Comparison of ENCODE assay signal across 9 cellular contexts in genomic region chr1:198649598-198650338, GRCh38.
A peak's percentile ranks its signal among the peaks of the same experiment; 100 is the strongest.
DNase-seq lines count a peak whose midpoint lies in the region; ATAC-seq and TF ChIP-seq lines count a peak whose summit lies in the region.
"Had no signal": no experiment of that assay in that cellular context is flagged by ENCODE, and none has a peak within 500 bp of the region (broad histone marks: within the 10 kb centered on the region; RNA-seq: fewer than 3 reads in every experiment).

No MANE protein-coding gene starts in this region.

- peak overlapping the region; percentile 72 for H3K4me3 Mint-ChIP-seq in activated naive CD8-positive, alpha-beta T cell treated with anti-CD3 and anti-CD28 coated beads, Interleukin-2, amount 50 U/mL, for 24 hours

- peaks cover 60% of the 10 kb centered on the region for H3K36me3 Mint-ChIP-seq in activated naive CD8-positive, alpha-beta T cell treated with anti-CD3 and anti-CD28 coated beads, Interleukin-2, amount 50 U/mL, for 24 hours (ENCODE audit: low read depth)

- TF ChIP-seq CTCF in GM12865 (IDR thresholded peaks at IDR 0.05; ENCODE audit: insufficient read depth, low read depth, low read length, missing control alignments), result no peak

- no peak overlapping the region for H3K4me3 ChIP-seq in GM12865 (ENCODE audit: low read depth, low read length)
- H3K4me3 ChIP-seq: vagina had no signal

- peak; percentile 33 for ATAC-seq in GM21367 (IDR thresholded peaks at IDR 0.05; ENCODE audit: unreplicated experiment)
- ATAC-seq in HG03565 (IDR thresholded peaks at IDR 0.05; ENCODE audit: unreplicated experiment), result peak; percentile 38
- ATAC-seq in activated naive CD8-positive, alpha-beta T cell treated with anti-CD3 and anti-CD28 coated beads, Interleukin-2, amount 50 U/mL, for 24 hours, result peak; percentile 93

- peak overlapping the region; percentile 95 for H3K27ac Mint-ChIP-seq in activated naive CD8-positive, alpha-beta T cell treated with anti-CD3 and anti-CD28 coated beads, Interleukin-2, amount 50 U/mL, for 24 hours

- H3K27me3 Mint-ChIP-seq in activated naive CD8-positive, alpha-beta T cell treated with anti-CD3 and anti-CD28 coated beads, Interleukin-2, amount 50 U/mL, for 24 hours, result no peaks in the 10 kb centered on the region

- DNase-seq in GM12865 (ENCODE audit: low read depth) (peak; percentile 51), SKM-1 (lab: John Stamatoyannopoulos, UW; ENCODE audit: unreplicated experiment) (no peak), putamen (ENCODE audit: low spot score) (no peak), DMS114 treated with DMSO at 0.1 percent for 48 hours (lab: John Stamatoyannopoulos, UW; ENCODE audit: unreplicated experiment) (no peak), AG08395 (ENCODE audit: low spot score) (no peak)
- peak; percentile 39 for DNase-seq in activated naive CD8-positive, alpha-beta T cell treated with anti-CD3 and anti-CD28 coated beads, Interleukin-2, amount 50 U/mL, for 24 hours

- peaks cover 85% of the 10 kb centered on the region for H3K4me1 Mint-ChIP-seq in activated naive CD8-positive, alpha-beta T cell treated with anti-CD3 and anti-CD28 coated beads, Interleukin-2, amount 50 U/mL, for 24 hours

- H3K9me3 Mint-ChIP-seq in activated naive CD8-positive, alpha-beta T cell treated with anti-CD3 and anti-CD28 coated beads, Interleukin-2, amount 50 U/mL, for 24 hours, result no peaks in the 10 kb centered on the region

Comparison
In these comparisons a context has a peak if more than half of its experiments do, and no peak if none do; other contexts are left out.
1. DNase-seq: peak in GM12865 (single experiment) and activated naive CD8-positive, alpha-beta T cell treated with anti-CD3 and anti-CD28 coated beads, Interleukin-2, amount 50 U/mL, for 24 hours (single experiment); none in SKM-1 (single experiment), putamen (single experiment), DMS114 treated with DMSO at 0.1 percent for 48 hours (single experiment) and AG08395 (single experiment).
2. ATAC-seq: peak in every context shown above with its lines; median percentile 93 in activated naive CD8-positive, alpha-beta T cell treated with anti-CD3 and anti-CD28 coated beads, Interleukin-2, amount 50 U/mL, for 24 hours; 38 in HG03565; 33 in GM21367.